1 cellular context compared by ENCODE assay signal in genomic region chrX:114221445-114221844, GRCh38.
TF ChIP-seq lines count a peak whose summit lies in the region.

No MANE protein-coding gene starts in this region.

TF ChIP-seq in HepG2, 621 proteins besides CTCF, POLR2A, EP300 and RAD21 (continued from another document):
- no peak for TF ChIP-seq ZFP91 (CRISPR knock-in tag; IDR thresholded peaks at IDR 0.05; ENCODE audit: borderline replicate concordance)
